In genomic region chr3:181935915-181936314, GRCh38 we compare ENCODE assay signal across 23 cellular contexts.
"Had no signal": no experiment of that assay in that cellular context is flagged by ENCODE, and none has a peak within 500 bp of the region (broad histone marks: within the 10 kb centered on the region; RNA-seq: fewer than 3 reads in every experiment).

No MANE protein-coding gene starts in this region.

- FAIRE-seq: pancreas, urothelium cell line had no signal

- H3K27ac Mint-ChIP-seq: activated naive CD8-positive, alpha-beta T cell; activated T-helper 2 cell treated with anti-CD3 and anti-CD28 coated beads, Interferon-gamma antibody, Interleukin-2, Interleukin-4, amounts not matched to agents 10 μg/mL and 5 μg/mL and 100 μg/mL, durations not matched to agents 14 hours and 24 hours and 36 hours; nephron progenitor cell; stimulated activated naive CD8-positive, alpha-beta T cell treated with anti-CD3 and anti-CD28 coated beads, Interleukin-15, amount 100 ng/mL, for 72 hours; WTC11 had no signal

- H3K27me3 Mint-ChIP-seq: activated naive CD8-positive, alpha-beta T cell; stimulated activated naive CD8-positive, alpha-beta T cell treated with anti-CD3 and anti-CD28 coated beads, Interleukin-15, amount 100 ng/mL, for 72 hours had no signal

- DNase-seq: activated CD8-positive, alpha-beta memory T cell treated with anti-CD3 and anti-CD28 coated beads, Interleukin-2, amount 50 U/mL, for 48 hours; activated naive CD4-positive, alpha-beta T cell; activated T-cell treated with anti-CD3 and anti-CD28 coated beads, Interleukin-2, amount 50 U/mL, for 4 hours; amniotic stem cell; erythroblast; foreskin fibroblast; lower lobe of right lung; mesendoderm; mucosa of descending colon; nephron progenitor cell; pancreas; right cardiac atrium; stimulated activated CD4-positive, alpha-beta T cell treated with anti-CD3 and anti-CD28 coated beads, Interleukin-4, amount 100 ng/mL, for 4 hours; stimulated activated naive CD8-positive, alpha-beta T cell treated with anti-CD3 and anti-CD28 coated beads, Interleukin-15, amount 100 ng/mL, for 72 hours; T-helper 9 cell; transverse colon had no signal

- H3K4me1 Mint-ChIP-seq: stimulated activated naive CD8-positive, alpha-beta T cell treated with anti-CD3 and anti-CD28 coated beads, Interleukin-15, amount 100 ng/mL, for 72 hours had no signal

- H3K36me3 Mint-ChIP-seq: activated naive CD8-positive, alpha-beta T cell; WTC11 had no signal

- H3K27me3 ChIP-seq: breast epithelium, pancreas, transverse colon had no signal

- H3K9me3 Mint-ChIP-seq: activated T-cell treated with anti-CD3 and anti-CD28 coated beads, Interleukin-2, amount 50 U/mL, for 4 hours; activated T-helper 2 cell treated with anti-CD3 and anti-CD28 coated beads, Interferon-gamma antibody, Interleukin-2, Interleukin-4, amounts not matched to agents 10 μg/mL and 5 μg/mL and 100 μg/mL, durations not matched to agents 14 hours and 24 hours and 36 hours; nephron progenitor cell; stimulated activated naive CD8-positive, alpha-beta T cell treated with anti-CD3 and anti-CD28 coated beads, Interleukin-15, amount 100 ng/mL, for 72 hours; WTC11 had no signal

- H3K4me3 ChIP-seq: breast epithelium, coronary artery, lower lobe of right lung, mucosa of descending colon, pancreas, transverse colon had no signal

- H3K4me3 Mint-ChIP-seq: activated naive CD8-positive, alpha-beta T cell; activated T-cell treated with anti-CD3 and anti-CD28 coated beads, Interleukin-2, amount 50 U/mL, for 4 hours; nephron progenitor cell; stimulated activated naive CD8-positive, alpha-beta T cell treated with anti-CD3 and anti-CD28 coated beads, Interleukin-15, amount 100 ng/mL, for 72 hours; WTC11 had no signal

- H3K9me3 ChIP-seq: breast epithelium, lower lobe of right lung, mucosa of descending colon, pancreas, transverse colon had no signal

- H3K4me1 ChIP-seq: breast epithelium, lower lobe of right lung, pancreas, transverse colon had no signal

- H3K36me3 ChIP-seq: breast epithelium, lower lobe of right lung, pancreas, transverse colon had no signal

- H3K27ac ChIP-seq: breast epithelium, coronary artery, lower lobe of right lung, pancreas, transverse colon had no signal

- ATAC-seq: activated T-cell treated with anti-CD3 and anti-CD28 coated beads, Interleukin-2, amount 50 U/mL, for 4 hours; left lobe of liver; lower lobe of right lung; mucosa of descending colon; pancreas; right cardiac atrium; stimulated activated naive CD8-positive, alpha-beta T cell treated with anti-CD3 and anti-CD28 coated beads, Interleukin-15, amount 100 ng/mL, for 72 hours; WTC11 had no signal
